Comparison of ENCODE assay signal across 23 cellular contexts in the genomic region with DNA sequence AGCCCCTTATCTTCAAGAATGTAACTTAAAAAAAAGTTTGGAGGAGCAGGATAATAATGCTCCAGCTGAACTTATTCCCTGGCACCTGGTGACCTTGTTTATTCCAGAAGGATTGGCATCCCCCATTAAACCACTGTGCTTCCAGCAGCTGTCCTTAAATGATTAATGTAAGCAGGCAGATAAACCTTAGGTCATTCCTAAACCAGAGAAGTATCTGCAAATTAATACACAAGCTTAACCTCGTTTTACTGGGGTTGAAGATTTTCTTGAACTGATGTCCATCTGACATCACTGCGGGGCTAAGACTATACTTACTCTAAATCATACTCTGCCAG.
DNase-seq lines count a peak whose midpoint lies in the region; FAIRE-seq and TF ChIP-seq lines count a peak whose summit lies in the region.
"Had no signal": no experiment of that assay in that cellular context is flagged by ENCODE, and none has a peak within 500 bp of the region (broad histone marks: within the 10 kb centered on the region; RNA-seq: fewer than 3 reads in every experiment).

No MANE protein-coding gene starts in this region.

- no peak overlapping the region for H2AK5ac ChIP-seq in neuronal stem cell (ENCODE audit: low read depth, low read length)

- no peak overlapping the region for H3K27ac Mint-ChIP-seq in CD4-positive, alpha-beta memory T cell
- H3K27ac Mint-ChIP-seq: activated CD4-positive, alpha-beta T cell treated with anti-CD3 and anti-CD28 coated beads, Interleukin-2, amount 10 ng/mL, durations not matched to agents 7 days and 5 days; CD8-positive, alpha-beta T cell; WTC11 had no signal

- CTCF ChIA-PET in PC-9 (lab: Charles Lee), result interaction anchor here (0.7 kb wide), 1 partner anchor 124 kb away, joined by 3 read pairs; no protein-coding TSS in a partner anchor
- CTCF ChIA-PET in CD4-positive, alpha-beta memory T cell (lab: Charles Lee; ENCODE audit: partially characterized antibody), result no interaction called here

- peaks cover 3 to 4% of the 10 kb centered on the region in 2 donors for H3K27me3 Mint-ChIP-seq in CD4-positive, alpha-beta memory T cell

- H3K36me3 ChIP-seq in PC-9 (ENCODE audit: low read depth) (no peaks in the 10 kb centered on the region), neuronal stem cell (replicated peaks in 1 of 2; ENCODE audit: control insufficient read depth in 2 of 2, insufficient read depth in 2 of 2, low read length in 2 of 2) (no peaks in the 10 kb centered on the region), thyroid gland (no peaks in the 10 kb centered on the region)
- no peaks in the 10 kb centered on the region for H3K36me3 ChIP-seq in CD4-positive, alpha-beta memory T cell (ENCODE audit: insufficient read depth, low read length)
- H3K36me3 ChIP-seq: brain microvascular endothelial cell, heart left ventricle, transverse colon had no signal

- intact Hi-C loops in PC-9 (cut with micrococcal nuclease; ENCODE audit: unreplicated experiment), result no loop called here
- intact Hi-C loops in CD4-positive, alpha-beta memory T cell (cut with micrococcal nuclease), result no loop called here
- intact Hi-C loops in thyroid gland (cut with DNase I), result no loop called here

- H4K8ac ChIP-seq in neuronal stem cell (ENCODE audit: low read depth, low read length), result no peak overlapping the region

- no peak overlapping the region for H4K91ac ChIP-seq in neuronal stem cell (ENCODE audit: low read depth, low read length, poor library complexity)

- H2BK120ac ChIP-seq in neuronal stem cell (ENCODE audit: low read depth, low read length), result no peak overlapping the region

- H3K4me1 ChIP-seq in PC-9 (replicated peaks; ENCODE audit: insufficient read depth) (peaks cover 8% of the 10 kb centered on the region; the same call in 1 of the 2 replicates), neuronal stem cell (ENCODE audit: control insufficient read depth in 2 of 2, insufficient read depth in 1 of 2, low read depth in 1 of 2, low read length in 2 of 2) (no peaks in the 10 kb centered on the region), thyroid gland (peaks cover 0 to 9% of the 10 kb centered on the region in 2 donors)
- no peaks in the 10 kb centered on the region for H3K4me1 ChIP-seq in CD4-positive, alpha-beta memory T cell (ENCODE audit: insufficient read depth, low read length)
- H3K4me1 ChIP-seq: heart left ventricle, transverse colon had no signal

- H2AFZ ChIP-seq in PC-9 (peak overlapping the region; percentile 81), neuronal stem cell (ENCODE audit: low read length) (peak overlapping the region; percentile 9)

- H3K4me3 Mint-ChIP-seq in CD4-positive, alpha-beta memory T cell, result no peak overlapping the region
- H3K4me3 Mint-ChIP-seq: activated CD4-positive, alpha-beta T cell treated with anti-CD3 and anti-CD28 coated beads, Interleukin-2, amount 10 ng/mL, durations not matched to agents 7 days and 5 days; CD8-positive, alpha-beta T cell; neural crest cell; WTC11 had no signal

- H3K9me2 ChIP-seq in PC-9 (ENCODE audit: insufficient read depth), result no peaks in the 10 kb centered on the region

- H3K14ac ChIP-seq in neuronal stem cell (ENCODE audit: low read length), result no peak overlapping the region

- no TSS peak for BruUV-seq in PC-9 (replicated peaks; lab: Mats Ljungman, UMichigan)

- no peaks in the 10 kb centered on the region for H3F3A ChIP-seq in PC-9 (ENCODE audit: insufficient read depth, low read depth)

- no peaks in the 10 kb centered on the region for H4K20me1 ChIP-seq in PC-9 (ENCODE audit: insufficient read depth)

- WGBS in neuronal stem cell (ENCODE audit: extremely low coverage in 2 of 2, insufficient read length in 2 of 2, insufficient replicate concordance in 1 of 2), 2 donors, result no CpG with 5 or more reads among the region's 2 CpGs
- WGBS in thyroid gland, 2 donors, result 59 to 68% methylated on average over 2 of the region's 2 CpGs

- no peak for TF ChIP-seq CTCF in PC-9 (conservative IDR thresholded peaks at IDR 0.05)
- no peak for TF ChIP-seq CTCF in fibroblast of the aortic adventitia (IDR thresholded peaks at IDR 0.05; ENCODE audit: insufficient read depth, low read length)
- no peak for TF ChIP-seq CTCF in thyroid gland (IDR thresholded peaks at IDR 0.05)

- H3K9me3 ChIP-seq in PC-9 (ENCODE audit: insufficient read depth, low read depth) (no peaks in the 10 kb centered on the region), neuronal stem cell (replicated peaks in 1 of 2; ENCODE audit: control insufficient read depth in 2 of 2, insufficient read depth in 1 of 2, low read depth in 1 of 2, low read length in 2 of 2) (no peaks in the 10 kb centered on the region), thyroid gland (no peaks in the 10 kb centered on the region)
- no peaks in the 10 kb centered on the region for H3K9me3 ChIP-seq in CD4-positive, alpha-beta memory T cell (ENCODE audit: control insufficient read depth in 1 of 2, low read length in 2 of 2)
- H3K9me3 ChIP-seq: heart left ventricle, transverse colon had no signal

- H3K79me1 ChIP-seq in neuronal stem cell (ENCODE audit: low read depth, low read length), result no peaks in the 10 kb centered on the region

- no peak overlapping the region for H3K27ac ChIP-seq in PC-9
- H3K27ac ChIP-seq in neuronal stem cell (replicated peaks; ENCODE audit: low read length), result no peak overlapping the region
- no peak overlapping the region for H3K27ac ChIP-seq in CD4-positive, alpha-beta memory T cell (ENCODE audit: low read depth, low read length)
- no peak overlapping the region for H3K27ac ChIP-seq in thyroid gland
- H3K27ac ChIP-seq: brain microvascular endothelial cell, epithelial cell of prostate, heart left ventricle, HL-60, transverse colon had no signal

- no peak overlapping the region for H3K23ac ChIP-seq in neuronal stem cell (ENCODE audit: low read depth, low read length, poor library complexity)

- DNase-seq in GM12891 (ENCODE audit: insufficient read length, low spot score) (no peak), PC-9 (no peak), fibroblast of the aortic adventitia (ENCODE audit: low read depth) (peak; percentile 18), neuronal stem cell (ENCODE audit: low spot score) (no peak), iPS-NIHi11 (ENCODE audit: low spot score) (no peak), thyroid gland (no peak), frontal cortex (ENCODE audit: low spot score in 2 of 2) (no peak)
- no peak for DNase-seq in CD4-positive, alpha-beta memory T cell
- DNase-seq: activated CD4-positive, alpha-beta T cell treated with anti-CD3 and anti-CD28 coated beads, Interleukin-2, amount 10 ng/mL, durations not matched to agents 7 days and 5 days; activated naive CD4-positive, alpha-beta T cell; activated T-cell treated with anti-CD3 and anti-CD28 coated beads, Interleukin-2, amount 50 U/mL, for 48 hours; brain microvascular endothelial cell; CD8-positive, alpha-beta T cell; heart left ventricle; NCI-H510A; SHP77; stimulated activated CD4-positive, alpha-beta T cell treated with anti-CD3 and anti-CD28 coated beads, Interleukin-1b, Interleukin-23, amount 100 ng/mL, for 48 hours; transverse colon had no signal

- no peak overlapping the region for H3K18ac ChIP-seq in neuronal stem cell (ENCODE audit: low read length)

- no peak overlapping the region for H2BK15ac ChIP-seq in neuronal stem cell (ENCODE audit: low read length)

- H3K4me3 ChIP-seq in PC-9 (no peak overlapping the region), fibroblast of the aortic adventitia (ENCODE audit: low read depth, low read length) (no peak overlapping the region), neuronal stem cell (ENCODE audit: low read length in 2 of 2) (no peak overlapping the region), thyroid gland (replicated peaks in 1 of 3) (no peak overlapping the region)
- H3K4me3 ChIP-seq in CD4-positive, alpha-beta memory T cell (ENCODE audit: low read length in 2 of 2), result no peak overlapping the region
- H3K4me3 ChIP-seq: heart left ventricle, transverse colon had no signal

- no peak overlapping the region for H2BK12ac ChIP-seq in neuronal stem cell (ENCODE audit: low read length)

- H3K4me2 ChIP-seq in PC-9, result peak overlapping the region; percentile 12; the same call in 1 of the 2 replicates
- no peak overlapping the region for H3K4me2 ChIP-seq in neuronal stem cell (ENCODE audit: insufficient read depth, low read length, poor library complexity, severe bottlenecking)

- H3K9me3 Mint-ChIP-seq in CD4-positive, alpha-beta memory T cell, result no peaks in the 10 kb centered on the region
- H3K9me3 Mint-ChIP-seq: activated CD4-positive, alpha-beta T cell treated with anti-CD3 and anti-CD28 coated beads, Interleukin-2, amount 10 ng/mL, durations not matched to agents 7 days and 5 days; CD8-positive, alpha-beta T cell; neural crest cell; WTC11 had no signal

- H3K79me2 ChIP-seq in PC-9 (ENCODE audit: low read depth), result no peaks in the 10 kb centered on the region

- H3K4me1 Mint-ChIP-seq in CD4-positive, alpha-beta memory T cell, result no peaks in the 10 kb centered on the region
- H3K4me1 Mint-ChIP-seq: activated CD4-positive, alpha-beta T cell treated with anti-CD3 and anti-CD28 coated beads, Interleukin-2, amount 10 ng/mL, durations not matched to agents 7 days and 5 days; neural crest cell had no signal

- H3K27me3 ChIP-seq in PC-9 (ENCODE audit: insufficient read depth, low read depth), result no peaks in the 10 kb centered on the region
- H3K27me3 ChIP-seq in neuronal stem cell (ENCODE audit: control insufficient read depth in 3 of 3, insufficient read depth in 3 of 3, low read depth in 1 of 3, low read length in 3 of 3), result no peaks in the 10 kb centered on the region
- no peaks in the 10 kb centered on the region for H3K27me3 ChIP-seq in CD4-positive, alpha-beta memory T cell (ENCODE audit: insufficient read depth, low read length)
- H3K27me3 ChIP-seq in thyroid gland, result no peaks in the 10 kb centered on the region
- H3K27me3 ChIP-seq: brain microvascular endothelial cell, heart left ventricle, transverse colon had no signal

- no peaks in the 10 kb centered on the region for H3K36me3 Mint-ChIP-seq in CD4-positive, alpha-beta memory T cell
- H3K36me3 Mint-ChIP-seq: CD8-positive, alpha-beta T cell; WTC11 had no signal

- FAIRE-seq in GM12891 (lab: Jason Lieb, UNC) (peak; percentile 45), frontal cortex (lab: Jason Lieb, UNC) (no peak)
- FAIRE-seq: A204.1 had no signal

- TF ChIP-seq POLR2A in GM12891 (IDR thresholded peaks at IDR 0.05; ENCODE audit: low read depth, low read length), result no peak
- no peak for TF ChIP-seq POLR2A in thyroid gland (IDR thresholded peaks at IDR 0.05)

- no peak overlapping the region for H2BK5ac ChIP-seq in neuronal stem cell (ENCODE audit: low read length)

- no peak overlapping the region for H3K9ac ChIP-seq in neuronal stem cell (ENCODE audit: low read depth, low read length, poor library complexity)

- POLR2A ChIA-PET in PC-9 (lab: Charles Lee; ENCODE audit: unreplicated experiment), result no interaction called here
- POLR2A ChIA-PET in CD4-positive, alpha-beta memory T cell (lab: Charles Lee; ENCODE audit: partially characterized antibody), result no interaction called here

- no peak overlapping the region for H3K4ac ChIP-seq in neuronal stem cell (ENCODE audit: low read length)

TF ChIP-seq in GM12891, 5 proteins besides CTCF, POLR2A, EP300 and RAD21 (continues in another document):
- TF ChIP-seq POLR2AphosphoS5 (IDR thresholded peaks at IDR 0.05; ENCODE audit: low read depth, low read length) (no peak), PAX5 (IDR thresholded peaks at IDR 0.05; ENCODE audit: insufficient read depth, low read length, severe bottlenecking) (no peak), TAF1 (IDR thresholded peaks at IDR 0.05; ENCODE audit: low read depth, low read length) (no peak), POU2F2 (IDR thresholded peaks at IDR 0.05; ENCODE audit: low read depth, low read length) (no peak)
